Comparison of ENCODE assay signal across 8 cellular contexts in genomic region chr11:107591446-107592236, GRCh38. TPM values are rescaled to one million over a fixed set of nuclear protein-coding genes. Genes with fewer than 3 reads are reported as not detected.
DNase-seq lines count a peak whose midpoint lies in the region; ATAC-seq and TF ChIP-seq lines count a peak whose summit lies in the region.

No MANE protein-coding gene starts in this region.

- H3K36me3 Mint-ChIP-seq in T-helper 2 cell treated with Interferon-gamma antibody and Interleukin-4, amounts not matched to agents 5 μg/mL and 100 μg/mL, for 36 hours (ENCODE audit: low read depth) = no peaks in the 10 kb centered on the region

- H3K4me3 ChIP-seq in coronary artery (peak overlapping the region; percentile 72), stomach (peak overlapping the region; percentile 48 to 75 (median 65))

- in situ Hi-C loops in GM13977 (cut with MboI; ENCODE audit: low pct_unique_long_range_greater_than_20kb, low sequenced_read_pairs, unreplicated experiment) = no loop called here

- TF ChIP-seq CTCF in GM13977 (IDR thresholded peaks at IDR 0.05; ENCODE audit: extremely low read depth, insufficient read depth, missing control alignments) (no peak), coronary artery (IDR thresholded peaks at IDR 0.05) (no peak), stomach (IDR thresholded peaks at IDR 0.05) (no peak)

- peaks cover 76% of the 10 kb centered on the region for H3K27me3 Mint-ChIP-seq in T-helper 2 cell treated with Interferon-gamma antibody and Interleukin-4, amounts not matched to agents 5 μg/mL and 100 μg/mL, for 36 hours (ENCODE audit: low read depth)

- no peak for TF ChIP-seq EP300 in stomach (IDR thresholded peaks at IDR 0.05)

- H3K9me3 Mint-ChIP-seq in T-helper 2 cell treated with Interferon-gamma antibody and Interleukin-4, amounts not matched to agents 5 μg/mL and 100 μg/mL, for 36 hours = no peaks in the 10 kb centered on the region

- intact Hi-C loops in stomach (cut with DNase I; ENCODE audit: low total_unique reads) = no loop called here

- TF ChIP-seq POLR2A in stomach (IDR thresholded peaks at IDR 0.05) = no peak

- no peaks in the 10 kb centered on the region for H3K36me3 ChIP-seq in stomach

- H3K4me3 Mint-ChIP-seq in T-helper 2 cell treated with Interferon-gamma antibody and Interleukin-4, amounts not matched to agents 5 μg/mL and 100 μg/mL, for 36 hours = peak overlapping the region; percentile 75

- peaks cover 12% of the 10 kb centered on the region for H3K4me1 Mint-ChIP-seq in T-helper 2 cell treated with Interferon-gamma antibody and Interleukin-4, amounts not matched to agents 5 μg/mL and 100 μg/mL, for 36 hours (ENCODE audit: low read depth)

- ATAC-seq in HG02840 (IDR thresholded peaks at IDR 0.05; ENCODE audit: low FRiP score, unreplicated experiment) = peak; percentile 27

- DNase-seq in GM13977 (ENCODE audit: low spot score) (peak; percentile 54), coronary artery (ENCODE audit: low spot score) (no peak), midbrain (lab: John Stamatoyannopoulos, UW) (peak; percentile 27), stomach (no peak), T-helper 9 cell (no peak), NCI-H2227 (lab: John Stamatoyannopoulos, UW; ENCODE audit: unreplicated experiment) (no peak)
- DNase-seq in T-helper 2 cell treated with Interferon-gamma antibody and Interleukin-4, amounts not matched to agents 5 μg/mL and 100 μg/mL, for 36 hours (ENCODE audit: low spot score) = peak; percentile 48

- H3K9me3 ChIP-seq in stomach = no peaks in the 10 kb centered on the region

- H3K27ac ChIP-seq in coronary artery = no peak overlapping the region
- H3K27ac ChIP-seq in stomach = no peak overlapping the region

- H3K4me1 ChIP-seq in stomach = peaks cover 16 to 33% (median 29%) of the 10 kb centered on the region in 4 donors

- 1 to 2% (median 1%) methylated on average over 35 to 46 of the region's 46 CpGs for whole genome bisulfite sequencing in stomach, 5 donors

- H3K27me3 ChIP-seq in stomach = peaks cover 7 to 90% (median 53%) of the 10 kb centered on the region in 3 donors

- peak overlapping the region; percentile 28 for H3K27ac Mint-ChIP-seq in T-helper 2 cell treated with Interferon-gamma antibody and Interleukin-4, amounts not matched to agents 5 μg/mL and 100 μg/mL, for 36 hours

RNA-seq across cellular contexts. Expression of gene ELMOD1, which starts 0.7 kb away (rescaled TPM):
- total RNA-seq in stomach = 1 to 10 TPM in 1 of 5 donors, not detected in 4; 1.1 TPM
- polyA plus RNA-seq in stomach = under 1 TPM in 2 of 3 donors, not detected in 1; 0.15 to 0.31 TPM

RNA-seq across cellular contexts. Expression of gene ALKBH8, which starts 26.1 kb away (rescaled TPM):
- total RNA-seq in stomach = 10 to 100 TPM in 3 of 5 donors, 1 to 10 TPM in 1, under 1 TPM in 1; 0.87 to 28.0 (median 10.5) TPM
- 1 to 10 TPM; 2.9 to 3.7 (median 3.3) TPM for polyA plus RNA-seq in stomach

Comparison
In these comparisons a context has a peak if more than half of its experiments do, and no peak if none do; other contexts are left out.
1. DNase-seq: peak in GM13977 (single experiment), T-helper 2 cell treated with Interferon-gamma antibody and Interleukin-4, amounts not matched to agents 5 μg/mL and 100 μg/mL, for 36 hours (single experiment) and midbrain (single experiment); none in coronary artery (single experiment), stomach (single experiment), T-helper 9 cell (single experiment) and NCI-H2227 (single experiment).